8 cellular contexts compared by ENCODE assay signal in genomic region chr3:128112406-128112968, GRCh38. TPM values are rescaled to one million over a fixed set of nuclear protein-coding genes. Genes with fewer than 3 reads are reported as not detected.
DNase-seq lines count a peak whose midpoint lies in the region; ATAC-seq and TF ChIP-seq lines count a peak whose summit lies in the region.

No MANE protein-coding gene starts in this region.

- H3K27ac Mint-ChIP-seq in activated CD4-positive, alpha-beta memory T cell treated with anti-CD3 and anti-CD28 coated beads, Interleukin-2, amount 10 ng/mL, durations not matched to agents 7 days and 5 days: peak overlapping the region; percentile 98

- TF ChIP-seq RAD21 in Ishikawa (IDR thresholded peaks at IDR 0.05; ENCODE audit: low read depth): no peak

- POLR2A ChIA-PET in activated CD4-positive, alpha-beta memory T cell treated with anti-CD3 and anti-CD28 coated beads, Interleukin-2, amount 10 ng/mL, durations not matched to agents 7 days and 5 days (lab: Charles Lee): interaction anchor here (0.7 to 5.7 kb wide), 11 partner anchors 10 to 1204 kb away, joined by 3 to 134 read pairs (median 4); partner anchors contain the start of genes EEFSEC, RUVBL1 and SEC61A1

- peaks cover 62% of the 10 kb centered on the region for H3K36me3 Mint-ChIP-seq in activated CD4-positive, alpha-beta memory T cell treated with anti-CD3 and anti-CD28 coated beads, Interleukin-2, amount 10 ng/mL, durations not matched to agents 7 days and 5 days (ENCODE audit: low read depth)

- no peaks in the 10 kb centered on the region for H3K27me3 Mint-ChIP-seq in activated CD4-positive, alpha-beta memory T cell treated with anti-CD3 and anti-CD28 coated beads, Interleukin-2, amount 10 ng/mL, durations not matched to agents 7 days and 5 days

- no peak overlapping the region for H3K4me3 ChIP-seq in fibroblast of mammary gland (ENCODE audit: control insufficient read depth, low read depth, low read length)

- ATAC-seq in GM21367 (IDR thresholded peaks at IDR 0.05; ENCODE audit: unreplicated experiment) (no peak), GM19395 (IDR thresholded peaks at IDR 0.05; ENCODE audit: unreplicated experiment) (no peak), GM18873 (IDR thresholded peaks at IDR 0.05; ENCODE audit: low FRiP score, unreplicated experiment) (no peak)

- no peaks in the 10 kb centered on the region for H3K9me3 Mint-ChIP-seq in activated CD4-positive, alpha-beta memory T cell treated with anti-CD3 and anti-CD28 coated beads, Interleukin-2, amount 10 ng/mL, durations not matched to agents 7 days and 5 days

- peak; percentile 25 for TF ChIP-seq CTCF in fibroblast of mammary gland (conservative IDR thresholded peaks at IDR 0.05; ENCODE audit: control insufficient read depth, insufficient read depth, low read depth, low read length)

- DNase-seq in CD1c-positive myeloid dendritic cell (ENCODE audit: extremely low spot score) (peak; percentile 35), fibroblast of mammary gland (ENCODE audit: low read depth) (peak; percentile 94), NCI-H146 treated with DMSO at 0.1 percent for 48 hours (lab: John Stamatoyannopoulos, UW; ENCODE audit: unreplicated experiment) (no peak)
- DNase-seq in activated CD4-positive, alpha-beta memory T cell treated with anti-CD3 and anti-CD28 coated beads, Interleukin-2, amount 10 ng/mL, durations not matched to agents 7 days and 5 days: peak; percentile 73

- H3K4me1 Mint-ChIP-seq in activated CD4-positive, alpha-beta memory T cell treated with anti-CD3 and anti-CD28 coated beads, Interleukin-2, amount 10 ng/mL, durations not matched to agents 7 days and 5 days: peaks cover 51% of the 10 kb centered on the region

- CTCF ChIA-PET in activated CD4-positive, alpha-beta memory T cell treated with anti-CD3 and anti-CD28 coated beads, Interleukin-2, amount 10 ng/mL, durations not matched to agents 7 days and 5 days (lab: Charles Lee): interaction anchor here (1.0 to 5.3 kb wide), 4 partner anchors 11 to 209 kb away, joined by 3 to 31 read pairs (median 4); partner anchors contain the start of gene RUVBL1

- no peak for TF ChIP-seq EP300 in Ishikawa (IDR thresholded peaks at IDR 0.05; ENCODE audit: borderline replicate concordance)

- H3K4me3 Mint-ChIP-seq in activated CD4-positive, alpha-beta memory T cell treated with anti-CD3 and anti-CD28 coated beads, Interleukin-2, amount 10 ng/mL, durations not matched to agents 7 days and 5 days: peak overlapping the region; percentile 46

TF ChIP-seq in Ishikawa, 13 proteins besides CTCF, POLR2A, EP300 and RAD21:
- TF ChIP-seq YY1 (IDR thresholded peaks at IDR 0.05; ENCODE audit: low read depth) (no peak), TCF12 (IDR thresholded peaks at IDR 0.05; ENCODE audit: low read depth) (no peak), CREB1 (IDR thresholded peaks at IDR 0.05; ENCODE audit: low read depth) (no peak), USF1 (IDR thresholded peaks at IDR 0.05) (no peak), NFIC (IDR thresholded peaks at IDR 0.05) (peak; percentile 66), ZBTB7A (IDR thresholded peaks at IDR 0.05; ENCODE audit: low read depth) (no peak), FOXM1 (IDR thresholded peaks at IDR 0.05; ENCODE audit: borderline replicate concordance, low read depth) (no peak)

RNA-seq across cellular contexts. Expression of gene RUVBL1, which starts 11.1 kb away (rescaled TPM):
- 10 to 100 TPM; 56.3 to 62.3 TPM for total RNA-seq in activated CD4-positive, alpha-beta memory T cell treated with anti-CD3 and anti-CD28 coated beads, Interleukin-2, amount 10 ng/mL, durations not matched to agents 7 days and 5 days

RNA-seq across cellular contexts. Expression of gene EEFSEC, which starts 40.8 kb away (rescaled TPM):
- total RNA-seq in activated CD4-positive, alpha-beta memory T cell treated with anti-CD3 and anti-CD28 coated beads, Interleukin-2, amount 10 ng/mL, durations not matched to agents 7 days and 5 days: 10 to 100 TPM; 14.5 to 15.0 TPM
